ENCODE assay signal across 3 cellular contexts in the genomic region with DNA sequence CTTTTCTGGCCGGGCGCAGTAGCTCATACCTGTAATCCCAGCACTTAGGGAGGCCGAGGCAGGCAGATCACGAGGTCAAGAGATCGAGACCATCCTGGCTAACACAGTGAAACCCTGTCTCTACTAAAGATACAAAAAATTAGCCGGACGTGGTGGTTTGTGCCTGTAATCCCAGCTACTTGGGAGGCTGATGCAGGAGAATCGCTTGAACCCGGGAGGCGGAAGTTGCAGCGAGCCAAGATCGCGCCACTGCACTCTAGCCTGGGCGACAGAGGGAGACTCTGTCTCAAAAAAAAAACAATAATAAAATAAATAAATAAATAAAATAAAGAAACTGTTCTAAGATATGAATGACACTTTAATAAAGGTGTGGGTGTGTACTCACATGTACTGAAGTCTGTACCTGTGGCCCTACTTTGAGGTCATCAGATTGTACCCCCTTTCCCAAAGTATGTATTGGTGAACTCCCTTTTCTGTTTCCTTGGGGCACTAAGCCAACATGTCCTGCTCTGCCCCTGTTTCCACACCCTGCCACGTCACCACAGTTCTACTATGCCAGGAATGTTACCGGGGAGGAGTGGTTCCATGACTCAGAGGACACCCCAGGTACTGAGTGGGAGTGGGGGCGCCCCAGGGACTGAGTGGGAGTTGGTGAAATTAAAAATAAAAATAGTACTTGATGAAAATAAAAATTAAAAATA.
TF ChIP-seq lines count a peak whose summit lies in the region.
"Not testable (repeated sequence)": the region's sequence is repeated elsewhere in the genome, so short reads cannot be mapped to it uniquely, and the experiment has no call there.

No MANE protein-coding gene starts in this region.

TF ChIP-seq in Ishikawa, 13 proteins besides CTCF, POLR2A, EP300 and RAD21:
- TF ChIP-seq NFIC (IDR thresholded peaks at IDR 0.05): peak; percentile 85
- peak; percentile 74; the same call in 1 of the 2 replicates for TF ChIP-seq CEBPB (IDR thresholded peaks at IDR 0.05)
- TF ChIP-seq YY1 (IDR thresholded peaks at IDR 0.05; ENCODE audit: low read depth): peak; percentile 31; the same call in 1 of the 2 replicates
- 0 out of 2 replicates have a peak, but pooled peaks have one; percentile 5 for TF ChIP-seq TAF1 (IDR thresholded peaks at IDR 0.05; ENCODE audit: low read depth)
- TF ChIP-seq CREB1 (IDR thresholded peaks at IDR 0.05; ENCODE audit: low read depth): peak; percentile 49; the same call in 1 of the 2 replicates
- TF ChIP-seq TCF12 (IDR thresholded peaks at IDR 0.05; ENCODE audit: low read depth): peak; percentile 86
- peak; percentile 100 for TF ChIP-seq TEAD4 (IDR thresholded peaks at IDR 0.05)
- TF ChIP-seq MAX (IDR thresholded peaks at IDR 0.05): peak; percentile 48; the same call in 1 of the 2 replicates
- TF ChIP-seq ZBTB7A (IDR thresholded peaks at IDR 0.05; ENCODE audit: low read depth): peak; percentile 78
- TF ChIP-seq EGR1 (IDR thresholded peaks at IDR 0.05): peak; percentile 93
TF ChIP-seq in Ishikawa: peak in this region for 10; not testable (repeated sequence) for 3.

TF ChIP-seq in SK-N-SH, 30 proteins besides CTCF, POLR2A, EP300 and RAD21:
- TF ChIP-seq, protein P1, sequence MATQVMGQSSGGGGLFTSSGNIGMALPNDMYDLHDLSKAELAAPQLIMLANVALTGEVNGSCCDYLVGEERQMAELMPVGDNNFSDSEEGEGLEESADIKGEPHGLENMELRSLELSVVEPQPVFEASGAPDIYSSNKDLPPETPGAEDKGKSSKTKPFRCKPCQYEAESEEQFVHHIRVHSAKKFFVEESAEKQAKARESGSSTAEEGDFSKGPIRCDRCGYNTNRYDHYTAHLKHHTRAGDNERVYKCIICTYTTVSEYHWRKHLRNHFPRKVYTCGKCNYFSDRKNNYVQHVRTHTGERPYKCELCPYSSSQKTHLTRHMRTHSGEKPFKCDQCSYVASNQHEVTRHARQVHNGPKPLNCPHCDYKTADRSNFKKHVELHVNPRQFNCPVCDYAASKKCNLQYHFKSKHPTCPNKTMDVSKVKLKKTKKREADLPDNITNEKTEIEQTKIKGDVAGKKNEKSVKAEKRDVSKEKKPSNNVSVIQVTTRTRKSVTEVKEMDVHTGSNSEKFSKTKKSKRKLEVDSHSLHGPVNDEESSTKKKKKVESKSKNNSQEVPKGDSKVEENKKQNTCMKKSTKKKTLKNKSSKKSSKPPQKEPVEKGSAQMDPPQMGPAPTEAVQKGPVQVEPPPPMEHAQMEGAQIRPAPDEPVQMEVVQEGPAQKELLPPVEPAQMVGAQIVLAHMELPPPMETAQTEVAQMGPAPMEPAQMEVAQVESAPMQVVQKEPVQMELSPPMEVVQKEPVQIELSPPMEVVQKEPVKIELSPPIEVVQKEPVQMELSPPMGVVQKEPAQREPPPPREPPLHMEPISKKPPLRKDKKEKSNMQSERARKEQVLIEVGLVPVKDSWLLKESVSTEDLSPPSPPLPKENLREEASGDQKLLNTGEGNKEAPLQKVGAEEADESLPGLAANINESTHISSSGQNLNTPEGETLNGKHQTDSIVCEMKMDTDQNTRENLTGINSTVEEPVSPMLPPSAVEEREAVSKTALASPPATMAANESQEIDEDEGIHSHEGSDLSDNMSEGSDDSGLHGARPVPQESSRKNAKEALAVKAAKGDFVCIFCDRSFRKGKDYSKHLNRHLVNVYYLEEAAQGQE (IDR thresholded peaks at IDR 0.05; ENCODE audit: low read depth, low read length): 0 out of 2 replicates have a peak, but pooled peaks have one; percentile 8
- peak; percentile 73 for TF ChIP-seq TEAD4 (IDR thresholded peaks at IDR 0.05; ENCODE audit: borderline replicate concordance, insufficient read depth)
- peak; percentile 60; the same call in 1 of the 2 replicates for TF ChIP-seq JUND (IDR thresholded peaks at IDR 0.05)
- TF ChIP-seq NFIC (IDR thresholded peaks at IDR 0.05; ENCODE audit: borderline replicate concordance): peak; percentile 66
- peak; percentile 69; the same call in 1 of the 2 replicates for TF ChIP-seq FOSL2 (IDR thresholded peaks at IDR 0.05; ENCODE audit: borderline replicate concordance, low read depth)

TF ChIP-seq in HepG2, 621 proteins besides CTCF, POLR2A, EP300 and RAD21:
- TF ChIP-seq, protein P2, sequence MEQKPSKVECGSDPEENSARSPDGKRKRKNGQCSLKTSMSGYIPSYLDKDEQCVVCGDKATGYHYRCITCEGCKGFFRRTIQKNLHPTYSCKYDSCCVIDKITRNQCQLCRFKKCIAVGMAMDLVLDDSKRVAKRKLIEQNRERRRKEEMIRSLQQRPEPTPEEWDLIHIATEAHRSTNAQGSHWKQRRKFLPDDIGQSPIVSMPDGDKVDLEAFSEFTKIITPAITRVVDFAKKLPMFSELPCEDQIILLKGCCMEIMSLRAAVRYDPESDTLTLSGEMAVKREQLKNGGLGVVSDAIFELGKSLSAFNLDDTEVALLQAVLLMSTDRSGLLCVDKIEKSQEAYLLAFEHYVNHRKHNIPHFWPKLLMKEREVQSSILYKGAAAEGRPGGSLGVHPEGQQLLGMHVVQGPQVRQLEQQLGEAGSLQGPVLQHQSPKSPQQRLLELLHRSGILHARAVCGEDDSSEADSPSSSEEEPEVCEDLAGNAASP (CRISPR knock-in tag; IDR thresholded peaks at IDR 0.05; ENCODE audit: borderline replicate concordance): peak; percentile 72; the same call in 1 of the 2 replicates
- peak; percentile 97 for TF ChIP-seq TEAD3 (CRISPR knock-in tag; optimal IDR thresholded peaks at IDR 0.05; ENCODE audit: borderline replicate concordance)
- peak; percentile 85 for TF ChIP-seq CREB1 (IDR thresholded peaks at IDR 0.05)
- peak; percentile 81 for TF ChIP-seq CREB1 (CRISPR knock-in tag; IDR thresholded peaks at IDR 0.05)
- TF ChIP-seq FOXA1 (IDR thresholded peaks at IDR 0.05); CREM (CRISPR knock-in tag; IDR thresholded peaks at IDR 0.05): not testable (repeated sequence)
- 0 out of 2 replicates have a peak, but pooled peaks have one; percentile 18 for TF ChIP-seq FOXA1 (CRISPR knock-in tag; IDR thresholded peaks at IDR 0.05)
- TF ChIP-seq, protein P3, sequence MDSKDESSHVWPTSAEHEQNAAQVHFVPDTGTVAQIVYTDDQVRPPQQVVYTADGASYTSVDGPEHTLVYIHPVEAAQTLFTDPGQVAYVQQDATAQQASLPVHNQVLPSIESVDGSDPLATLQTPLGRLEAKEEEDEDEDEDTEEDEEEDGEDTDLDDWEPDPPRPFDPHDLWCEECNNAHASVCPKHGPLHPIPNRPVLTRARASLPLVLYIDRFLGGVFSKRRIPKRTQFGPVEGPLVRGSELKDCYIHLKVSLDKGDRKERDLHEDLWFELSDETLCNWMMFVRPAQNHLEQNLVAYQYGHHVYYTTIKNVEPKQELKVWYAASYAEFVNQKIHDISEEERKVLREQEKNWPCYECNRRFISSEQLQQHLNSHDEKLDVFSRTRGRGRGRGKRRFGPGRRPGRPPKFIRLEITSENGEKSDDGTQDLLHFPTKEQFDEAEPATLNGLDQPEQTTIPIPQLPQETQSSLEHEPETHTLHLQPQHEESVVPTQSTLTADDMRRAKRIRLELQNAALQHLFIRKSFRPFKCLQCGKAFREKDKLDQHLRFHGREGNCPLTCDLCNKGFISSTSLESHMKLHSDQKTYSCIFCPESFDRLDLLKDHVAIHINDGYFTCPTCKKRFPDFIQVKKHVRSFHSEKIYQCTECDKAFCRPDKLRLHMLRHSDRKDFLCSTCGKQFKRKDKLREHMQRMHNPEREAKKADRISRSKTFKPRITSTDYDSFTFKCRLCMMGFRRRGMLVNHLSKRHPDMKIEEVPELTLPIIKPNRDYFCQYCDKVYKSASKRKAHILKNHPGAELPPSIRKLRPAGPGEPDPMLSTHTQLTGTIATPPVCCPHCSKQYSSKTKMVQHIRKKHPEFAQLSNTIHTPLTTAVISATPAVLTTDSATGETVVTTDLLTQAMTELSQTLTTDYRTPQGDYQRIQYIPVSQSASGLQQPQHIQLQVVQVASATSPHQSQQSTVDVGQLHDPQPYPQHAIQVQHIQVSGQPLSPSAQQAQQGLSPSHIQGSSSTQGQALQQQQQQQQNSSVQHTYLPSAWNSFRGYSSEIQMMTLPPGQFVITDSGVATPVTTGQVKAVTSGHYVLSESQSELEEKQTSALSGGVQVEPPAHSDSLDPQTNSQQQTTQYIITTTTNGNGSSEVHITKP (CRISPR knock-in tag; IDR thresholded peaks at IDR 0.05; ENCODE audit: low read depth): peak; percentile 70; the same call in 1 of the 2 replicates
- 0 out of 2 replicates have a peak, but pooled peaks have one; percentile 13 for TF ChIP-seq RARA (CRISPR knock-in tag; IDR thresholded peaks at IDR 0.05)
- TF ChIP-seq, protein P4, sequence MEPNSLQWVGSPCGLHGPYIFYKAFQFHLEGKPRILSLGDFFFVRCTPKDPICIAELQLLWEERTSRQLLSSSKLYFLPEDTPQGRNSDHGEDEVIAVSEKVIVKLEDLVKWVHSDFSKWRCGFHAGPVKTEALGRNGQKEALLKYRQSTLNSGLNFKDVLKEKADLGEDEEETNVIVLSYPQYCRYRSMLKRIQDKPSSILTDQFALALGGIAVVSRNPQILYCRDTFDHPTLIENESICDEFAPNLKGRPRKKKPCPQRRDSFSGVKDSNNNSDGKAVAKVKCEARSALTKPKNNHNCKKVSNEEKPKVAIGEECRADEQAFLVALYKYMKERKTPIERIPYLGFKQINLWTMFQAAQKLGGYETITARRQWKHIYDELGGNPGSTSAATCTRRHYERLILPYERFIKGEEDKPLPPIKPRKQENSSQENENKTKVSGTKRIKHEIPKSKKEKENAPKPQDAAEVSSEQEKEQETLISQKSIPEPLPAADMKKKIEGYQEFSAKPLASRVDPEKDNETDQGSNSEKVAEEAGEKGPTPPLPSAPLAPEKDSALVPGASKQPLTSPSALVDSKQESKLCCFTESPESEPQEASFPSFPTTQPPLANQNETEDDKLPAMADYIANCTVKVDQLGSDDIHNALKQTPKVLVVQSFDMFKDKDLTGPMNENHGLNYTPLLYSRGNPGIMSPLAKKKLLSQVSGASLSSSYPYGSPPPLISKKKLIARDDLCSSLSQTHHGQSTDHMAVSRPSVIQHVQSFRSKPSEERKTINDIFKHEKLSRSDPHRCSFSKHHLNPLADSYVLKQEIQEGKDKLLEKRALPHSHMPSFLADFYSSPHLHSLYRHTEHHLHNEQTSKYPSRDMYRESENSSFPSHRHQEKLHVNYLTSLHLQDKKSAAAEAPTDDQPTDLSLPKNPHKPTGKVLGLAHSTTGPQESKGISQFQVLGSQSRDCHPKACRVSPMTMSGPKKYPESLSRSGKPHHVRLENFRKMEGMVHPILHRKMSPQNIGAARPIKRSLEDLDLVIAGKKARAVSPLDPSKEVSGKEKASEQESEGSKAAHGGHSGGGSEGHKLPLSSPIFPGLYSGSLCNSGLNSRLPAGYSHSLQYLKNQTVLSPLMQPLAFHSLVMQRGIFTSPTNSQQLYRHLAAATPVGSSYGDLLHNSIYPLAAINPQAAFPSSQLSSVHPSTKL (CRISPR knock-in tag; IDR thresholded peaks at IDR 0.05): peak; percentile 21; the same call in 1 of the 2 replicates
- TF ChIP-seq YEATS4 (CRISPR knock-in tag; IDR thresholded peaks at IDR 0.05; ENCODE audit: borderline replicate concordance): 0 out of 2 replicates have a peak, but pooled peaks have one; percentile 20
- 0 out of 2 replicates have a peak, but pooled peaks have one; percentile 20 for TF ChIP-seq FOXK1 (CRISPR knock-in tag; IDR thresholded peaks at IDR 0.05; ENCODE audit: borderline replicate concordance, low read depth)
- peak; percentile 32; the same call in 1 of the 2 replicates for TF ChIP-seq GATAD2A (CRISPR knock-in tag; IDR thresholded peaks at IDR 0.05)
- TF ChIP-seq ATF1 (CRISPR knock-in tag; IDR thresholded peaks at IDR 0.05): 0 out of 2 replicates have a peak, but pooled peaks have one; percentile 34
- peak; percentile 52; the same call in 1 of the 2 replicates for TF ChIP-seq CEBPB (IDR thresholded peaks at IDR 0.05; ENCODE audit: borderline replicate concordance, low read depth, low read length)
- TF ChIP-seq SAP130 (CRISPR knock-in tag; IDR thresholded peaks at IDR 0.05; ENCODE audit: low read depth): peak; percentile 20; the same call in 1 of the 2 replicates
- TF ChIP-seq CREM (IDR thresholded peaks at IDR 0.05): peak; percentile 58; the same call in 1 of the 2 replicates
- TF ChIP-seq ZBTB10 (CRISPR knock-in tag; IDR thresholded peaks at IDR 0.05; ENCODE audit: borderline replicate concordance): peak; percentile 84; the same call in 1 of the 2 replicates
- TF ChIP-seq FOSL2 (CRISPR knock-in tag; IDR thresholded peaks at IDR 0.05): peak; percentile 91
- TF ChIP-seq, protein P5, sequence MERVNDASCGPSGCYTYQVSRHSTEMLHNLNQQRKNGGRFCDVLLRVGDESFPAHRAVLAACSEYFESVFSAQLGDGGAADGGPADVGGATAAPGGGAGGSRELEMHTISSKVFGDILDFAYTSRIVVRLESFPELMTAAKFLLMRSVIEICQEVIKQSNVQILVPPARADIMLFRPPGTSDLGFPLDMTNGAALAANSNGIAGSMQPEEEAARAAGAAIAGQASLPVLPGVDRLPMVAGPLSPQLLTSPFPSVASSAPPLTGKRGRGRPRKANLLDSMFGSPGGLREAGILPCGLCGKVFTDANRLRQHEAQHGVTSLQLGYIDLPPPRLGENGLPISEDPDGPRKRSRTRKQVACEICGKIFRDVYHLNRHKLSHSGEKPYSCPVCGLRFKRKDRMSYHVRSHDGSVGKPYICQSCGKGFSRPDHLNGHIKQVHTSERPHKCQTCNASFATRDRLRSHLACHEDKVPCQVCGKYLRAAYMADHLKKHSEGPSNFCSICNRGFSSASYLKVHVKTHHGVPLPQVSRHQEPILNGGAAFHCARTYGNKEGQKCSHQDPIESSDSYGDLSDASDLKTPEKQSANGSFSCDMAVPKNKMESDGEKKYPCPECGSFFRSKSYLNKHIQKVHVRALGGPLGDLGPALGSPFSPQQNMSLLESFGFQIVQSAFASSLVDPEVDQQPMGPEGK (CRISPR knock-in tag; IDR thresholded peaks at IDR 0.05): peak; percentile 81
